Comparison of ENCODE assay signal across 7 cellular contexts in genomic region chr3:13011369-13012227, GRCh38.
A peak's percentile ranks its signal among the peaks of the same experiment; 100 is the strongest.
DNase-seq lines count a peak whose midpoint lies in the region; ATAC-seq and TF ChIP-seq lines count a peak whose summit lies in the region.

No MANE protein-coding gene starts in this region.

- H3K4me1 ChIP-seq in mucosa of rectum (ENCODE audit: control insufficient read depth in 2 of 2, insufficient read depth in 2 of 2, low read length in 2 of 2) (peaks cover 55 to 57% of the 10 kb centered on the region in 2 donors), testis (no peaks in the 10 kb centered on the region)

- intact Hi-C loops in testis (cut with DNase I; ENCODE audit: low total_unique reads): no loop called here

- peak; percentile 89 for DNase-seq in GM19240 (ENCODE audit: insufficient read length, low spot score)
- peak; percentile 37 for DNase-seq in OCI-M1 (lab: John Stamatoyannopoulos, UW)
- peak; percentile 93 for DNase-seq in activated effector memory CD4-positive, alpha-beta T cell treated with anti-CD3 and anti-CD28 coated beads, Interleukin-2, amount 50 U/mL, for 16 hours
- DNase-seq in testis: peak; percentile 48
- no peak for DNase-seq in kidney glomerular epithelial cell (lab: John Stamatoyannopoulos, UW)

- TF ChIP-seq CTCF in testis (IDR thresholded peaks at IDR 0.05): no peak

- no peak overlapping the region for H3K4me3 ChIP-seq in mucosa of rectum (ENCODE audit: low read length in 2 of 2)
- no peak overlapping the region for H3K4me3 ChIP-seq in testis

- no peaks in the 10 kb centered on the region for H3K9me3 ChIP-seq in mucosa of rectum (ENCODE audit: control insufficient read depth in 2 of 2, low read length in 2 of 2)
- no peaks in the 10 kb centered on the region for H3K9me3 ChIP-seq in testis

- peak; percentile 44 for ATAC-seq in HG03066 (IDR thresholded peaks at IDR 0.05; ENCODE audit: low read depth, unreplicated experiment)

- TF ChIP-seq POLR2A in testis (IDR thresholded peaks at IDR 0.05): no peak

- peak overlapping the region in 1 of 2 donors; percentile 60 for H3K9ac ChIP-seq in mucosa of rectum (ENCODE audit: low read depth in 1 of 2, low read length in 2 of 2)

- no peaks in the 10 kb centered on the region for H3K27me3 ChIP-seq in mucosa of rectum (ENCODE audit: control insufficient read depth in 2 of 2, insufficient read depth in 2 of 2, low read length in 2 of 2)
- no peaks in the 10 kb centered on the region for H3K27me3 ChIP-seq in testis

- H3K36me3 ChIP-seq in mucosa of rectum (ENCODE audit: control insufficient read depth in 2 of 2, insufficient read depth in 2 of 2, low read length in 2 of 2) (no peaks in the 10 kb centered on the region), testis (ENCODE audit: low read depth, missing control alignments) (no peaks in the 10 kb centered on the region)

- 80 to 85% methylated on average over 11 of the region's 11 CpGs for WGBS in testis, 2 donors

- peak overlapping the region; percentile 78 to 93 for H3K27ac ChIP-seq in mucosa of rectum (ENCODE audit: low read depth in 2 of 2, low read length in 2 of 2)
- H3K27ac ChIP-seq in testis: no peak overlapping the region

Comparison
In these comparisons a context has a peak if more than half of its experiments do, and no peak if none do; other contexts are left out.
1. H3K27ac ChIP-seq: peak in mucosa of rectum (2 of 2); none in testis (0 of 2).